Comparison of ENCODE assay signal across 26 cellular contexts in genomic region chr7:157192861-157193260, GRCh38.
"Had no signal": no experiment of that assay in that cellular context is flagged by ENCODE, and none has a peak within 500 bp of the region (broad histone marks: within the 10 kb centered on the region; RNA-seq: fewer than 3 reads in every experiment).

No MANE protein-coding gene starts in this region.

- H3K4me3 Mint-ChIP-seq: naive thymus-derived CD8-positive, alpha-beta T cell; natural killer cell treated with Interleukin-12 subunit alpha and Interleukin-12 subunit beta and Interleukin-15 and Interleukin-18, amount 100 ng/mL, for 72 hours; nephron progenitor cell; neural crest cell; stimulated activated memory B cell treated with anti-CD40 and anti-IgM and Interleukin-4, amounts not matched to agents 10 μg/mL and 1 μg/mL and 100 μg/mL, for 72 hours; stimulated activated naive CD8-positive, alpha-beta T cell treated with anti-CD3 and anti-CD28 coated beads, Interleukin-15, amount 100 ng/mL, for 72 hours; type B pancreatic cell had no signal

- H3K27ac Mint-ChIP-seq: natural killer cell treated with Interleukin-12 subunit alpha and Interleukin-12 subunit beta and Interleukin-15 and Interleukin-18, amount 100 ng/mL, for 72 hours; stimulated activated memory B cell treated with anti-CD40 and anti-IgM and Interleukin-4, amounts not matched to agents 10 μg/mL and 1 μg/mL and 100 μg/mL, for 72 hours; type B pancreatic cell had no signal

- H3K4me3 ChIP-seq: pancreas, prostate gland, right lobe of liver, sigmoid colon, suprapubic skin, testis, tibial artery, transverse colon, upper lobe of right lung, uterus had no signal

- FAIRE-seq: pancreas had no signal

- H3K36me3 ChIP-seq: prostate gland, uterus had no signal

- DNase-seq: naive thymus-derived CD8-positive, alpha-beta T cell; nephron progenitor cell; right cardiac atrium; sigmoid colon; stimulated activated CD4-positive, alpha-beta T cell treated with anti-CD3 and anti-CD28 coated beads, Interleukin-15, amount 100 ng/mL, for 24 hours; stimulated activated CD4-positive, alpha-beta T cell treated with anti-CD3 and anti-CD28 coated beads, Interleukin-2, amount 100 ng/mL, for 24 hours; stimulated activated CD4-positive, alpha-beta T cell treated with anti-CD3 and anti-CD28 coated beads, Interleukin-2, amount 100 ng/mL, for 48 hours; stimulated activated CD4-positive, alpha-beta T cell treated with anti-CD3 and anti-CD28 coated beads, Interleukin-4, amount 100 ng/mL, for 24 hours; stimulated activated naive CD4-positive, alpha-beta T cell; stimulated activated naive CD8-positive, alpha-beta T cell treated with anti-CD3 and anti-CD28 coated beads, Interleukin-15, amount 100 ng/mL, for 72 hours; stimulated activated naive CD8-positive, alpha-beta T cell treated with anti-CD3 and anti-CD28 coated beads, Interleukin-15, Interleukin-2, amounts not matched to agents 100 U/mL and 50 U/mL, for 24 hours; substantia nigra; testis; tibial artery; transverse colon; upper lobe of right lung; uterus had no signal

- H3K27me3 Mint-ChIP-seq: naive thymus-derived CD8-positive, alpha-beta T cell; natural killer cell treated with Interleukin-12 subunit alpha and Interleukin-12 subunit beta and Interleukin-15 and Interleukin-18, amount 100 ng/mL, for 72 hours; stimulated activated memory B cell treated with anti-CD40 and anti-IgM and Interleukin-4, amounts not matched to agents 10 μg/mL and 1 μg/mL and 100 μg/mL, for 72 hours; stimulated activated naive CD8-positive, alpha-beta T cell treated with anti-CD3 and anti-CD28 coated beads, Interleukin-15, amount 100 ng/mL, for 72 hours; type B pancreatic cell had no signal

- ATAC-seq: naive thymus-derived CD8-positive, alpha-beta T cell; natural killer cell treated with Interleukin-12 subunit alpha and Interleukin-12 subunit beta and Interleukin-15 and Interleukin-18, amount 100 ng/mL, for 72 hours; right cardiac atrium; stimulated activated memory B cell treated with anti-CD40 and anti-IgM and Interleukin-4, amounts not matched to agents 10 μg/mL and 1 μg/mL and 100 μg/mL, for 72 hours; stimulated activated naive CD8-positive, alpha-beta T cell treated with anti-CD3 and anti-CD28 coated beads, Interleukin-15, amount 100 ng/mL, for 72 hours; stimulated activated naive CD8-positive, alpha-beta T cell treated with anti-CD3 and anti-CD28 coated beads, Interleukin-15, Interleukin-2, amounts not matched to agents 100 U/mL and 50 U/mL, for 24 hours; upper lobe of right lung had no signal

- H3K4me1 Mint-ChIP-seq: neural crest cell; stimulated activated memory B cell treated with anti-CD40 and anti-IgM and Interleukin-4, amounts not matched to agents 10 μg/mL and 1 μg/mL and 100 μg/mL, for 72 hours; stimulated activated naive CD8-positive, alpha-beta T cell treated with anti-CD3 and anti-CD28 coated beads, Interleukin-15, amount 100 ng/mL, for 72 hours had no signal

- H3K27me3 ChIP-seq: neutrophil, pancreas, right lobe of liver, sigmoid colon, suprapubic skin, testis, tibial artery, transverse colon, upper lobe of right lung, uterus had no signal

- H3K4me1 ChIP-seq: prostate gland, sigmoid colon, suprapubic skin, testis, tibial artery, upper lobe of right lung, uterus had no signal

- H3K27ac ChIP-seq: neutrophil, prostate gland, sigmoid colon, suprapubic skin, testis, tibial artery, transverse colon, upper lobe of right lung, uterus had no signal

- H3K9me3 Mint-ChIP-seq: naive thymus-derived CD8-positive, alpha-beta T cell; natural killer cell treated with Interleukin-12 subunit alpha and Interleukin-12 subunit beta and Interleukin-15 and Interleukin-18, amount 100 ng/mL, for 72 hours; neural crest cell; stimulated activated memory B cell treated with anti-CD40 and anti-IgM and Interleukin-4, amounts not matched to agents 10 μg/mL and 1 μg/mL and 100 μg/mL, for 72 hours; stimulated activated naive CD8-positive, alpha-beta T cell treated with anti-CD3 and anti-CD28 coated beads, Interleukin-15, amount 100 ng/mL, for 72 hours; type B pancreatic cell had no signal
